ENCODE assay signal across 8 cellular contexts in the genomic region with DNA sequence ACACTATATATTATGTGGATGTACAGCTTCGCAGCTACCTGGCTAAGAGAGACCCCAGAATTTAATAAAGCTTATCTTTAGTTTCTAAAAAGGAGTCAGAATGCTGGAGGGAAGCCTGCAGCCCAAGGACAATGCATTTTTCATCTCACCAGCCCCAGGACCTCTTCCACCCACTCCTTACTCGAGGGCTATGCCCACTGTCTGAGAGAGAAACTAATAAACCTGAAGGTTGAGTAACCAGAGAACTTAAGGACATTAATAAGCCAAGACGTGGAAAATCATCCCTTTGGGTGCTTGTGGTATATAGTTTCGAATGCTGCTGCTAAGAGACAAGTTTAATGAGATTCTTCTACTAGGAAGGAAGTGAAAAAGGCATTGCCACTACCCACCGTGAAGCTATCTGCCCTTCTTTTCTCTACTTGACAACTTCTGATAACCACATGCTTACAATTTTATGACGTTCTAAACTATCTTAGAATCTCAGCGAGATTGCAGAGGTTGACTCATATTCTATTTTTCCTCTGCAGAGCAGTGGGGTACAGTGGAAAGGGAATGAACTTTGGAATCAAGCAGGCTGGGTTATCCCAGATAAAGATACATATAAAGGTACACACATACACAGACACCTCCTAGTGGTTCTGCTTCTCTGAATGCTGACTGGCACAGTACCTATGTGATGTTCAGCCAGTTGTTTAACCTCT. TPM values are rescaled to one million over a fixed set of nuclear protein-coding genes. Genes with fewer than 3 reads are reported as not detected.
A peak's percentile ranks its signal among the peaks of the same experiment; 100 is the strongest.
DNase-seq lines count a peak whose midpoint lies in the region; ATAC-seq and TF ChIP-seq lines count a peak whose summit lies in the region.

No MANE protein-coding gene starts in this region.

- H3K27ac ChIP-seq in HEK293 (ENCODE audit: extremely low read depth, low read depth, low read length) (no peak overlapping the region), PC-3 (ENCODE audit: low read length) (no peak overlapping the region), liver (ENCODE audit: low read depth in 1 of 2, low read length in 2 of 2) (peak overlapping the region; percentile 45 to 68), Karpas-422 (ENCODE audit: low read length) (no peak overlapping the region), ovary (no peak overlapping the region)

- no peak for TF ChIP-seq POLR2A in ovary (IDR thresholded peaks at IDR 0.05)

- H3K4me2 ChIP-seq in PC-3 (ENCODE audit: low read length) (no peak overlapping the region), Karpas-422 (ENCODE audit: low read depth, low read length, poor library complexity, severe bottlenecking) (no peak overlapping the region)

- H3K36me3 ChIP-seq in HEK293 (ENCODE audit: control insufficient read depth in 2 of 2, insufficient read depth in 1 of 2, low read length in 2 of 2) = no peaks in the 10 kb centered on the region
- no peaks in the 10 kb centered on the region for H3K36me3 ChIP-seq in PC-3 (ENCODE audit: low read depth, low read length)
- H3K36me3 ChIP-seq in liver (ENCODE audit: control insufficient read depth in 4 of 4, insufficient read depth in 3 of 4, low read depth in 1 of 4, low read length in 3 of 4) = no peaks in the 10 kb centered on the region
- no peaks in the 10 kb centered on the region for H3K36me3 ChIP-seq in Karpas-422 (ENCODE audit: insufficient read depth, low read length)
- H3K36me3 ChIP-seq in ovary = no peaks in the 10 kb centered on the region

- H3K27me3 ChIP-seq in PC-3 (ENCODE audit: low read length) (no peaks in the 10 kb centered on the region), liver (ENCODE audit: control insufficient read depth in 4 of 4, insufficient read depth in 4 of 4, low read length in 3 of 4) (no peaks in the 10 kb centered on the region), Karpas-422 (ENCODE audit: low read length) (no peaks in the 10 kb centered on the region), ovary (no peaks in the 10 kb centered on the region)

- no peak for TF ChIP-seq EP300 in ovary (IDR thresholded peaks at IDR 0.05)

- ATAC-seq in PC-3 = no peak

- POLR2A ChIA-PET in HEK293 (lab: Yijun Ruan, JAX) (no interaction called here), PC-3 (lab: Charles Lee; ENCODE audit: unreplicated experiment) (no interaction called here)

- H3K4me1 ChIP-seq in HEK293 (ENCODE audit: control insufficient read depth, insufficient read depth, low read length) (no peaks in the 10 kb centered on the region), PC-3 (ENCODE audit: insufficient read depth, low read length) (peaks cover 10% of the 10 kb centered on the region), liver (ENCODE audit: control insufficient read depth in 4 of 4, insufficient read depth in 4 of 4, low read length in 3 of 4) (peaks cover 0 to 24% (median 15%) of the 10 kb centered on the region in 4 donors), Karpas-422 (ENCODE audit: low read length) (peaks cover 23% of the 10 kb centered on the region), ovary (ENCODE audit: insufficient read depth) (peaks cover 3% of the 10 kb centered on the region)

- H3F3A ChIP-seq in PC-3 (ENCODE audit: low read length, unreplicated experiment) = no peaks in the 10 kb centered on the region

- no peak for DNase-seq in PC-3
- no peak for DNase-seq in T-helper 9 cell
- no peak for DNase-seq in Karpas-422
- no peak for DNase-seq in ovary
- no peak for DNase-seq in GOT3 (lab: John Stamatoyannopoulos, UW)

- H4K20me1 ChIP-seq in PC-3 (ENCODE audit: low read length) (no peaks in the 10 kb centered on the region), Karpas-422 (ENCODE audit: insufficient read depth, low read depth, low read length) (no peaks in the 10 kb centered on the region)

- CTCF ChIA-PET in HEK293 (lab: Yijun Ruan, JAX) = no interaction called here
- CTCF ChIA-PET in PC-3 (lab: Charles Lee) = interaction anchor here (0.6 kb wide), 1 partner anchor 37 kb away, joined by 3 read pairs; no protein-coding TSS in a partner anchor

- H3K4me3 ChIP-seq in HEK293 (ENCODE audit: low read depth, low read length) = no peak overlapping the region
- H3K4me3 ChIP-seq in PC-3 (ENCODE audit: low read length) = no peak overlapping the region
- no peak overlapping the region for H3K4me3 ChIP-seq in liver (ENCODE audit: low read depth in 1 of 3, low read length in 3 of 3)
- H3K4me3 ChIP-seq in Karpas-422 (ENCODE audit: low read length) = no peak overlapping the region
- H3K4me3 ChIP-seq in ovary = no peak overlapping the region

- H3K9me2 ChIP-seq in PC-3 (replicated peaks; ENCODE audit: low read length) (no peaks in the 10 kb centered on the region), Karpas-422 (replicated peaks; ENCODE audit: insufficient read depth, low read length) (no peaks in the 10 kb centered on the region)

- H3K9me3 ChIP-seq in HEK293 (ENCODE audit: control insufficient read depth, insufficient read depth, low read depth, low read length) (no peaks in the 10 kb centered on the region), PC-3 (ENCODE audit: low read length) (no peaks in the 10 kb centered on the region), liver (ENCODE audit: control insufficient read depth in 4 of 4, low read length in 3 of 4) (no peaks in the 10 kb centered on the region), Karpas-422 (ENCODE audit: low read length) (no peaks in the 10 kb centered on the region), ovary (no peaks in the 10 kb centered on the region)

- no TSS peak for BruUV-seq in PC-3 (replicated peaks; lab: Mats Ljungman, UMichigan)

- no peaks in the 10 kb centered on the region for H3K79me2 ChIP-seq in PC-3 (ENCODE audit: low read length)
- no peaks in the 10 kb centered on the region for H3K79me2 ChIP-seq in Karpas-422 (ENCODE audit: low read length)

- H3K9ac ChIP-seq in PC-3 (ENCODE audit: low read length) (no peak overlapping the region), liver (ENCODE audit: low read depth in 1 of 2, low read length in 2 of 2) (peak overlapping the region; percentile 2 to 6), Karpas-422 (ENCODE audit: low read length) (no peak overlapping the region)

- TF ChIP-seq CTCF in GM12872 (IDR thresholded peaks at IDR 0.05; ENCODE audit: insufficient read depth, low read depth, low read length) (peak; percentile 22; the same call in 2 of the 3 replicates), HEK293 (tag by site-specific recombination; IDR thresholded peaks at IDR 0.05) (no peak), PC-3 (conservative IDR thresholded peaks at IDR 0.05; ENCODE audit: low read depth, low read length) (0 out of 2 replicates have a peak, but pooled peaks have one; percentile 17), liver (IDR thresholded peaks at IDR 0.05; ENCODE audit: low read depth, low read length, missing input control) (peak; percentile 51), ovary (IDR thresholded peaks at IDR 0.05) (no peak)

- H2AFZ ChIP-seq in PC-3 (ENCODE audit: low read length) = no peak overlapping the region
- H2AFZ ChIP-seq in Karpas-422 (ENCODE audit: low read length) = no peak overlapping the region

- WGBS in liver = 43% methylated on average over 7 of the region's 7 CpGs
- WGBS in ovary, 3 donors = 71 to 82% (median 79%) methylated on average over 7 of the region's 7 CpGs

- intact Hi-C loops in PC-3 (cut with micrococcal nuclease) (loop anchor here (2.0 kb wide), 1 partner anchor 80 kb away; no protein-coding TSS in a partner anchor), ovary (cut with DNase I) (loop anchor here in 1 of 4 donors (10.0 kb wide), 1 partner anchor 982 kb away; a partner anchor contains a TSS)

- TF ChIP-seq RAD21 in liver (IDR thresholded peaks at IDR 0.05) = peak; percentile 85 to 86

TF ChIP-seq in HEK293, 187 proteins besides CTCF, POLR2A, EP300 and RAD21 (continues in another document):
- no peak for TF ChIP-seq BCL11A (tag by site-specific recombination; IDR thresholded peaks at IDR 0.05; ENCODE audit: low read depth)
- TF ChIP-seq GLIS1 (tag by site-specific recombination; IDR thresholded peaks at IDR 0.05) = no peak
- no peak for TF ChIP-seq ZNF423 (tag by site-specific recombination; IDR thresholded peaks at IDR 0.05)
- no peak for TF ChIP-seq ZNF621 (tag by site-specific recombination; IDR thresholded peaks at IDR 0.05)
- TF ChIP-seq SP7 (tag by site-specific recombination; IDR thresholded peaks at IDR 0.05) = peak; percentile 28; the same call in 1 of the 2 replicates
- TF ChIP-seq ZNF837 (tag by site-specific recombination; IDR thresholded peaks at IDR 0.05) = no peak
- no peak for TF ChIP-seq ZNF776 (tag by site-specific recombination; IDR thresholded peaks at IDR 0.05; ENCODE audit: borderline replicate concordance)
- TF ChIP-seq ZNF558 (tag by site-specific recombination; IDR thresholded peaks at IDR 0.05) = no peak
- TF ChIP-seq SCRT2 (tag by site-specific recombination; IDR thresholded peaks at IDR 0.05) = no peak
- TF ChIP-seq EGR2 (tag by site-specific recombination; IDR thresholded peaks at IDR 0.05; ENCODE audit: low read depth) = peak; percentile 52; the same call in 1 of the 2 replicates

TF ChIP-seq in liver, 16 proteins besides CTCF, POLR2A, EP300 and RAD21 (continues in another document):
- TF ChIP-seq YY1 (IDR thresholded peaks at IDR 0.05) = no peak
- peak; percentile 47 to 57 for TF ChIP-seq RXRA (IDR thresholded peaks at IDR 0.05)
- TF ChIP-seq NR2F2 (IDR thresholded peaks at IDR 0.05) = no peak
- no peak for TF ChIP-seq FOXA2 (IDR thresholded peaks at IDR 0.05)
- peak; percentile 74 for TF ChIP-seq HNF4G (IDR thresholded peaks at IDR 0.05)
- TF ChIP-seq, protein P1, sequence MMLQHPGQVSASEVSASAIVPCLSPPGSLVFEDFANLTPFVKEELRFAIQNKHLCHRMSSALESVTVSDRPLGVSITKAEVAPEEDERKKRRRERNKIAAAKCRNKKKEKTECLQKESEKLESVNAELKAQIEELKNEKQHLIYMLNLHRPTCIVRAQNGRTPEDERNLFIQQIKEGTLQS (IDR thresholded peaks at IDR 0.05) = peak; percentile 86
- peak; percentile 89 to 90 for TF ChIP-seq HNF4A (conservative IDR thresholded peaks at IDR 0.05)
- TF ChIP-seq, protein P2, sequence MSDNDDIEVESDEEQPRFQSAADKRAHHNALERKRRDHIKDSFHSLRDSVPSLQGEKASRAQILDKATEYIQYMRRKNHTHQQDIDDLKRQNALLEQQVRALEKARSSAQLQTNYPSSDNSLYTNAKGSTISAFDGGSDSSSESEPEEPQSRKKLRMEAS (IDR thresholded peaks at IDR 0.05) = no peak

RNA-seq across cellular contexts. Expression of a gene that starts 3.3 kb away (rescaled TPM):
- total RNA-seq in PC-3 (2014; rRNA removed) (14.6 and 19.5 TPM in 2 replicates), liver (10 to 100 TPM; 12.9 to 16.8 TPM), ovary (10 to 100 TPM; 21.3 to 31.4 (median 24.4) TPM)
- polyA plus RNA-seq in liver (1 to 10 TPM; 1.5 to 1.8 TPM), ovary (1 to 10 TPM; 4.1 to 7.4 TPM)
- 0.60 and 1.0 TPM in 2 replicates for total RNA-seq in Karpas-422 (2014; rRNA removed; shearing (Covaris generic); ENCODE audit: low replicate concordance)

Comparison
In these comparisons a context has a peak if more than half of its experiments do, and no peak if none do; other contexts are left out.
1. CTCF ChIP-seq: peak in GM12872 (single experiment), PC-3 (single experiment) and liver (single experiment); none in HEK293 (single experiment) and ovary (0 of 3).
2. H3K27ac ChIP-seq: peak in liver (2 of 2); none in HEK293 (single experiment), PC-3 (single experiment), Karpas-422 (single experiment) and ovary (0 of 2).
3. H3K9ac ChIP-seq: peak in liver (2 of 2); none in PC-3 (single experiment) and Karpas-422 (single experiment).